ENCODE assay signal across 1 cellular context in the genomic region with DNA sequence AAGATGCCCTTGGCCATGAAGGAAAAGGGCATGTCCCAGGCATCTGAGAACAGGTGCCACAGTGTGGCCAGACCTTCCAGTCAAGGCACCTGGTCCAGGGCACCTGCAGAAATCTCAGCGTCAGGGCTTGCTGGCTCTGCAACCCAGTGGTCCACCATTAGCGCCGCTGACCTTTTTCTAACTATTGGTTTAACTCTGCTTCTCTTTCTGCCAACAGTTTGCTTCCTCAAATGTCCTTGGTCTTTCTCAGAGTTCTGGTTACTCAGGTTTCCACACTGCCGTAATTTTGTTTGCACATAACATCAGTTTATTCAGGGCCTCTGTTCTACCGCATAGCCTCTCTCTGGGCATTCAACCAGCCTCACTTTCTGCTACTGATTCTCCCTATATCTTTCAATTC.
TF ChIP-seq lines count a peak whose summit lies in the region.

No MANE protein-coding gene starts in this region.

TF ChIP-seq in HepG2, 621 proteins besides CTCF, POLR2A, EP300 and RAD21 (continued from another document and continues in another):
- TF ChIP-seq, protein P1, sequence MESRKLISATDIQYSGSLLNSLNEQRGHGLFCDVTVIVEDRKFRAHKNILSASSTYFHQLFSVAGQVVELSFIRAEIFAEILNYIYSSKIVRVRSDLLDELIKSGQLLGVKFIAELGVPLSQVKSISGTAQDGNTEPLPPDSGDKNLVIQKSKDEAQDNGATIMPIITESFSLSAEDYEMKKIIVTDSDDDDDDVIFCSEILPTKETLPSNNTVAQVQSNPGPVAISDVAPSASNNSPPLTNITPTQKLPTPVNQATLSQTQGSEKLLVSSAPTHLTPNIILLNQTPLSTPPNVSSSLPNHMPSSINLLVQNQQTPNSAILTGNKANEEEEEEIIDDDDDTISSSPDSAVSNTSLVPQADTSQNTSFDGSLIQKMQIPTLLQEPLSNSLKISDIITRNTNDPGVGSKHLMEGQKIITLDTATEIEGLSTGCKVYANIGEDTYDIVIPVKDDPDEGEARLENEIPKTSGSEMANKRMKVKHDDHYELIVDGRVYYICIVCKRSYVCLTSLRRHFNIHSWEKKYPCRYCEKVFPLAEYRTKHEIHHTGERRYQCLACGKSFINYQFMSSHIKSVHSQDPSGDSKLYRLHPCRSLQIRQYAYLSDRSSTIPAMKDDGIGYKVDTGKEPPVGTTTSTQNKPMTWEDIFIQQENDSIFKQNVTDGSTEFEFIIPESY (CRISPR knock-in tag; IDR thresholded peaks at IDR 0.05), result peak; percentile 66
- TF ChIP-seq ZFX (CRISPR knock-in tag; IDR thresholded peaks at IDR 0.05; ENCODE audit: low read depth), result peak; percentile 21; the same call in 1 of the 2 replicates
- TF ChIP-seq, protein P2, sequence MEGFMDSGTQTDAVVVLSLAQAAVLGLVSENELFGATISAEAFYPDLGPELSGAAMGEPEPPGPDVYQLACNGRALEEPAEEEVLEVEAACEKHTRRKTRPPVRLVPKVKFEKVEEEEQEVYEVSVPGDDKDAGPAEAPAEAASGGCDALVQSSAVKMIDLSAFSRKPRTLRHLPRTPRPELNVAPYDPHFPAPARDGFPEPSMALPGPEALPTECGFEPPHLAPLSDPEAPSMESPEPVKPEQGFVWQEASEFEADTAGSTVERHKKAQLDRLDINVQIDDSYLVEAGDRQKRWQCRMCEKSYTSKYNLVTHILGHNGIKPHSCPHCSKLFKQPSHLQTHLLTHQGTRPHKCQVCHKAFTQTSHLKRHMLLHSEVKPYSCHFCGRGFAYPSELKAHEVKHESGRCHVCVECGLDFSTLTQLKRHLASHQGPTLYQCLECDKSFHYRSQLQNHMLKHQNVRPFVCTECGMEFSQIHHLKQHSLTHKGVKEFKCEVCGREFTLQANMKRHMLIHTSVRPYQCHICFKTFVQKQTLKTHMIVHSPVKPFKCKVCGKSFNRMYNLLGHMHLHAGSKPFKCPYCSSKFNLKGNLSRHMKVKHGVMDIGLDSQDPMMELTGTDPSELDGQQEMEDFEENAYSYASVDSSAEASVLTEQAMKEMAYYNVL (CRISPR knock-in tag; IDR thresholded peaks at IDR 0.05; ENCODE audit: borderline replicate concordance), result 0 out of 2 replicates have a peak, but pooled peaks have one; percentile 48
- TF ChIP-seq THAP11 (CRISPR knock-in tag; IDR thresholded peaks at IDR 0.05), result 0 out of 2 replicates have a peak, but pooled peaks have one; percentile 16
- TF ChIP-seq, protein P3, sequence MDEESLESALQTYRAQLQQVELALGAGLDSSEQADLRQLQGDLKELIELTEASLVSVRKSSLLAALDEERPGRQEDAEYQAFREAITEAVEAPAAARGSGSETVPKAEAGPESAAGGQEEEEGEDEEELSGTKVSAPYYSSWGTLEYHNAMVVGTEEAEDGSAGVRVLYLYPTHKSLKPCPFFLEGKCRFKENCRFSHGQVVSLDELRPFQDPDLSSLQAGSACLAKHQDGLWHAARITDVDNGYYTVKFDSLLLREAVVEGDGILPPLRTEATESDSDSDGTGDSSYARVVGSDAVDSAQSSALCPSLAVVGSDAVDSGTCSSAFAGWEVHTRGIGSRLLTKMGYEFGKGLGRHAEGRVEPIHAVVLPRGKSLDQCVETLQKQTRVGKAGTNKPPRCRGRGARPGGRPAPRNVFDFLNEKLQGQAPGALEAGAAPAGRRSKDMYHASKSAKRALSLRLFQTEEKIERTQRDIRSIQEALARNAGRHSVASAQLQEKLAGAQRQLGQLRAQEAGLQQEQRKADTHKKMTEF (CRISPR knock-in tag; IDR thresholded peaks at IDR 0.05), result peak; percentile 30; the same call in 1 of the 2 replicates
- 0 out of 2 replicates have a peak, but pooled peaks have one; percentile 50 for TF ChIP-seq ZMYM4 (CRISPR knock-in tag; IDR thresholded peaks at IDR 0.05)
- TF ChIP-seq NR2F1 (CRISPR knock-in tag; IDR thresholded peaks at IDR 0.05), result 0 out of 4 replicates have a peak, but pooled peaks of 1 of the 2 experiments have one; percentile 30
- TF ChIP-seq, protein P4, sequence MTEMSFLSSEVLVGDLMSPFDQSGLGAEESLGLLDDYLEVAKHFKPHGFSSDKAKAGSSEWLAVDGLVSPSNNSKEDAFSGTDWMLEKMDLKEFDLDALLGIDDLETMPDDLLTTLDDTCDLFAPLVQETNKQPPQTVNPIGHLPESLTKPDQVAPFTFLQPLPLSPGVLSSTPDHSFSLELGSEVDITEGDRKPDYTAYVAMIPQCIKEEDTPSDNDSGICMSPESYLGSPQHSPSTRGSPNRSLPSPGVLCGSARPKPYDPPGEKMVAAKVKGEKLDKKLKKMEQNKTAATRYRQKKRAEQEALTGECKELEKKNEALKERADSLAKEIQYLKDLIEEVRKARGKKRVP (CRISPR knock-in tag; IDR thresholded peaks at IDR 0.05), result peak in 1 of 2 experiments; percentile 60; a peak in 2 of 4 replicates
- TF ChIP-seq, protein P5, sequence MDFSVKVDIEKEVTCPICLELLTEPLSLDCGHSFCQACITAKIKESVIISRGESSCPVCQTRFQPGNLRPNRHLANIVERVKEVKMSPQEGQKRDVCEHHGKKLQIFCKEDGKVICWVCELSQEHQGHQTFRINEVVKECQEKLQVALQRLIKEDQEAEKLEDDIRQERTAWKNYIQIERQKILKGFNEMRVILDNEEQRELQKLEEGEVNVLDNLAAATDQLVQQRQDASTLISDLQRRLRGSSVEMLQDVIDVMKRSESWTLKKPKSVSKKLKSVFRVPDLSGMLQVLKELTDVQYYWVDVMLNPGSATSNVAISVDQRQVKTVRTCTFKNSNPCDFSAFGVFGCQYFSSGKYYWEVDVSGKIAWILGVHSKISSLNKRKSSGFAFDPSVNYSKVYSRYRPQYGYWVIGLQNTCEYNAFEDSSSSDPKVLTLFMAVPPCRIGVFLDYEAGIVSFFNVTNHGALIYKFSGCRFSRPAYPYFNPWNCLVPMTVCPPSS (IDR thresholded peaks at IDR 0.05), result no peak
- TF ChIP-seq, protein P6, sequence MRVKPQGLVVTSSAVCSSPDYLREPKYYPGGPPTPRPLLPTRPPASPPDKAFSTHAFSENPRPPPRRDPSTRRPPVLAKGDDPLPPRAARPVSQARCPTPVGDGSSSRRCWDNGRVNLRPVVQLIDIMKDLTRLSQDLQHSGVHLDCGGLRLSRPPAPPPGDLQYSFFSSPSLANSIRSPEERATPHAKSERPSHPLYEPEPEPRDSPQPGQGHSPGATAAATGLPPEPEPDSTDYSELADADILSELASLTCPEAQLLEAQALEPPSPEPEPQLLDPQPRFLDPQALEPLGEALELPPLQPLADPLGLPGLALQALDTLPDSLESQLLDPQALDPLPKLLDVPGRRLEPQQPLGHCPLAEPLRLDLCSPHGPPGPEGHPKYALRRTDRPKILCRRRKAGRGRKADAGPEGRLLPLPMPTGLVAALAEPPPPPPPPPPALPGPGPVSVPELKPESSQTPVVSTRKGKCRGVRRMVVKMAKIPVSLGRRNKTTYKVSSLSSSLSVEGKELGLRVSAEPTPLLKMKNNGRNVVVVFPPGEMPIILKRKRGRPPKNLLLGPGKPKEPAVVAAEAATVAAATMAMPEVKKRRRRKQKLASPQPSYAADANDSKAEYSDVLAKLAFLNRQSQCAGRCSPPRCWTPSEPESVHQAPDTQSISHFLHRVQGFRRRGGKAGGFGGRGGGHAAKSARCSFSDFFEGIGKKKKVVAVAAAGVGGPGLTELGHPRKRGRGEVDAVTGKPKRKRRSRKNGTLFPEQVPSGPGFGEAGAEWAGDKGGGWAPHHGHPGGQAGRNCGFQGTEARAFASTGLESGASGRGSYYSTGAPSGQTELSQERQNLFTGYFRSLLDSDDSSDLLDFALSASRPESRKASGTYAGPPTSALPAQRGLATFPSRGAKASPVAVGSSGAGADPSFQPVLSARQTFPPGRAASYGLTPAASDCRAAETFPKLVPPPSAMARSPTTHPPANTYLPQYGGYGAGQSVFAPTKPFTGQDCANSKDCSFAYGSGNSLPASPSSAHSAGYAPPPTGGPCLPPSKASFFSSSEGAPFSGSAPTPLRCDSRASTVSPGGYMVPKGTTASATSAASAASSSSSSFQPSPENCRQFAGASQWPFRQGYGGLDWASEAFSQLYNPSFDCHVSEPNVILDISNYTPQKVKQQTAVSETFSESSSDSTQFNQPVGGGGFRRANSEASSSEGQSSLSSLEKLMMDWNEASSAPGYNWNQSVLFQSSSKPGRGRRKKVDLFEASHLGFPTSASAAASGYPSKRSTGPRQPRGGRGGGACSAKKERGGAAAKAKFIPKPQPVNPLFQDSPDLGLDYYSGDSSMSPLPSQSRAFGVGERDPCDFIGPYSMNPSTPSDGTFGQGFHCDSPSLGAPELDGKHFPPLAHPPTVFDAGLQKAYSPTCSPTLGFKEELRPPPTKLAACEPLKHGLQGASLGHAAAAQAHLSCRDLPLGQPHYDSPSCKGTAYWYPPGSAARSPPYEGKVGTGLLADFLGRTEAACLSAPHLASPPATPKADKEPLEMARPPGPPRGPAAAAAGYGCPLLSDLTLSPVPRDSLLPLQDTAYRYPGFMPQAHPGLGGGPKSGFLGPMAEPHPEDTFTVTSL (CRISPR knock-in tag; IDR thresholded peaks at IDR 0.05; ENCODE audit: borderline replicate concordance), result peak; percentile 69; the same call in 1 of the 2 replicates
- TF ChIP-seq TCF7 (IDR thresholded peaks at IDR 0.05; ENCODE audit: low read depth), result 0 out of 2 replicates have a peak, but pooled peaks have one; percentile 8
- TF ChIP-seq HMG20A (CRISPR knock-in tag; IDR thresholded peaks at IDR 0.05; ENCODE audit: borderline replicate concordance), result peak; percentile 76; the same call in 1 of the 2 replicates
- 0 out of 2 replicates have a peak, but pooled peaks have one; percentile 26 for TF ChIP-seq ZNF607 (CRISPR knock-in tag; IDR thresholded peaks at IDR 0.05; ENCODE audit: borderline replicate concordance)
- TF ChIP-seq FOXA1 (IDR thresholded peaks at IDR 0.05), result no peak
- TF ChIP-seq FOXA1 (CRISPR knock-in tag; IDR thresholded peaks at IDR 0.05), result 0 out of 2 replicates have a peak, but pooled peaks have one; percentile 10
- peak; percentile 25; the same call in 1 of the 2 replicates for TF ChIP-seq RCOR2 (CRISPR knock-in tag; IDR thresholded peaks at IDR 0.05)
- TF ChIP-seq HOXA3 (CRISPR knock-in tag; IDR thresholded peaks at IDR 0.05), result peak; percentile 71
- TF ChIP-seq HNF4A (CRISPR knock-in tag; IDR thresholded peaks at IDR 0.05), result peak; percentile 37; the same call in 1 of the 2 replicates
- 0 out of 2 replicates have a peak, but pooled peaks have one; percentile 19 for TF ChIP-seq KMT2A (CRISPR knock-in tag; IDR thresholded peaks at IDR 0.05)
- peak; percentile 66; the same call in 1 of the 2 replicates for TF ChIP-seq RXRB (CRISPR knock-in tag; IDR thresholded peaks at IDR 0.05; ENCODE audit: borderline replicate concordance)
- TF ChIP-seq, protein P7, sequence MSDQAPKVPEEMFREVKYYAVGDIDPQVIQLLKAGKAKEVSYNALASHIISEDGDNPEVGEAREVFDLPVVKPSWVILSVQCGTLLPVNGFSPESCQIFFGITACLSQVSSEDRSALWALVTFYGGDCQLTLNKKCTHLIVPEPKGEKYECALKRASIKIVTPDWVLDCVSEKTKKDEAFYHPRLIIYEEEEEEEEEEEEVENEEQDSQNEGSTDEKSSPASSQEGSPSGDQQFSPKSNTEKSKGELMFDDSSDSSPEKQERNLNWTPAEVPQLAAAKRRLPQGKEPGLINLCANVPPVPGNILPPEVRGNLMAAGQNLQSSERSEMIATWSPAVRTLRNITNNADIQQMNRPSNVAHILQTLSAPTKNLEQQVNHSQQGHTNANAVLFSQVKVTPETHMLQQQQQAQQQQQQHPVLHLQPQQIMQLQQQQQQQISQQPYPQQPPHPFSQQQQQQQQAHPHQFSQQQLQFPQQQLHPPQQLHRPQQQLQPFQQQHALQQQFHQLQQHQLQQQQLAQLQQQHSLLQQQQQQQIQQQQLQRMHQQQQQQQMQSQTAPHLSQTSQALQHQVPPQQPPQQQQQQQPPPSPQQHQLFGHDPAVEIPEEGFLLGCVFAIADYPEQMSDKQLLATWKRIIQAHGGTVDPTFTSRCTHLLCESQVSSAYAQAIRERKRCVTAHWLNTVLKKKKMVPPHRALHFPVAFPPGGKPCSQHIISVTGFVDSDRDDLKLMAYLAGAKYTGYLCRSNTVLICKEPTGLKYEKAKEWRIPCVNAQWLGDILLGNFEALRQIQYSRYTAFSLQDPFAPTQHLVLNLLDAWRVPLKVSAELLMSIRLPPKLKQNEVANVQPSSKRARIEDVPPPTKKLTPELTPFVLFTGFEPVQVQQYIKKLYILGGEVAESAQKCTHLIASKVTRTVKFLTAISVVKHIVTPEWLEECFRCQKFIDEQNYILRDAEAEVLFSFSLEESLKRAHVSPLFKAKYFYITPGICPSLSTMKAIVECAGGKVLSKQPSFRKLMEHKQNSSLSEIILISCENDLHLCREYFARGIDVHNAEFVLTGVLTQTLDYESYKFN (CRISPR knock-in tag; conservative IDR thresholded peaks at IDR 0.05), result peak; percentile 63
- TF ChIP-seq, protein P8, sequence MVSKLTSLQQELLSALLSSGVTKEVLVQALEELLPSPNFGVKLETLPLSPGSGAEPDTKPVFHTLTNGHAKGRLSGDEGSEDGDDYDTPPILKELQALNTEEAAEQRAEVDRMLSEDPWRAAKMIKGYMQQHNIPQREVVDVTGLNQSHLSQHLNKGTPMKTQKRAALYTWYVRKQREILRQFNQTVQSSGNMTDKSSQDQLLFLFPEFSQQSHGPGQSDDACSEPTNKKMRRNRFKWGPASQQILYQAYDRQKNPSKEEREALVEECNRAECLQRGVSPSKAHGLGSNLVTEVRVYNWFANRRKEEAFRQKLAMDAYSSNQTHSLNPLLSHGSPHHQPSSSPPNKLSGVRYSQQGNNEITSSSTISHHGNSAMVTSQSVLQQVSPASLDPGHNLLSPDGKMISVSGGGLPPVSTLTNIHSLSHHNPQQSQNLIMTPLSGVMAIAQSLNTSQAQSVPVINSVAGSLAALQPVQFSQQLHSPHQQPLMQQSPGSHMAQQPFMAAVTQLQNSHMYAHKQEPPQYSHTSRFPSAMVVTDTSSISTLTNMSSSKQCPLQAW (CRISPR knock-in tag; IDR thresholded peaks at IDR 0.05), result peak; percentile 62
- TF ChIP-seq KDM3A (CRISPR knock-in tag; IDR thresholded peaks at IDR 0.05; ENCODE audit: low read depth), result peak; percentile 20; the same call in 1 of the 2 replicates
- TF ChIP-seq CEBPG (CRISPR knock-in tag; IDR thresholded peaks at IDR 0.05), result peak; percentile 37; the same call in 1 of the 2 replicates
- TF ChIP-seq, protein P9, sequence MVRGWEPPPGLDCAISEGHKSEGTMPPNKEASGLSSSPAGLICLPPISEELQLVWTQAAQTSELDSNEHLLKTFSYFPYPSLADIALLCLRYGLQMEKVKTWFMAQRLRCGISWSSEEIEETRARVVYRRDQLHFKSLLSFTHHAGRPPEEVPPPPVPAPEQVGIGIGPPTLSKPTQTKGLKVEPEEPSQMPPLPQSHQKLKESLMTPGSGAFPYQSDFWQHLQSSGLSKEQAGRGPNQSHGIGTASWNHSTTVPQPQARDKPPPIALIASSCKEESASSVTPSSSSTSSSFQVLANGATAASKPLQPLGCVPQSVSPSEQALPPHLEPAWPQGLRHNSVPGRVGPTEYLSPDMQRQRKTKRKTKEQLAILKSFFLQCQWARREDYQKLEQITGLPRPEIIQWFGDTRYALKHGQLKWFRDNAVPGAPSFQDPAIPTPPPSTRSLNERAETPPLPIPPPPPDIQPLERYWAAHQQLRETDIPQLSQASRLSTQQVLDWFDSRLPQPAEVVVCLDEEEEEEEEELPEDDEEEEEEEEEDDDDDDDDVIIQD (CRISPR knock-in tag; IDR thresholded peaks at IDR 0.05; ENCODE audit: low read depth), result peak; percentile 46; the same call in 1 of the 2 replicates
- TF ChIP-seq ISL2 (CRISPR knock-in tag; IDR thresholded peaks at IDR 0.05), result peak; percentile 52; the same call in 1 of the 2 replicates
- peak; percentile 25; the same call in 1 of the 2 replicates for TF ChIP-seq SMAD3 (CRISPR knock-in tag; IDR thresholded peaks at IDR 0.05)
- no peak for TF ChIP-seq DNMT1 (CRISPR knock-in tag; IDR thresholded peaks at IDR 0.05)
- peak; percentile 17; the same call in 1 of the 2 replicates for TF ChIP-seq CREM (IDR thresholded peaks at IDR 0.05)
- TF ChIP-seq CREM (CRISPR knock-in tag; IDR thresholded peaks at IDR 0.05), result no peak
